ENCODE assay signal across 10 cellular contexts in genomic region chr2:219446101-219446504, GRCh38. TPM values are rescaled to one million over a fixed set of nuclear protein-coding genes. Genes with fewer than 3 reads are reported as not detected.
A peak's percentile ranks its signal among the peaks of the same experiment; 100 is the strongest.
DNase-seq lines count a peak whose midpoint lies in the region; ATAC-seq and TF ChIP-seq lines count a peak whose summit lies in the region.
"Had no signal": no experiment of that assay in that cellular context is flagged by ENCODE, and none has a peak within 500 bp of the region (broad histone marks: within the 10 kb centered on the region; RNA-seq: fewer than 3 reads in every experiment).

No MANE protein-coding gene starts in this region.

- no peak for ATAC-seq in GM21447 (IDR thresholded peaks at IDR 0.05; ENCODE audit: unreplicated experiment)
- no peak for ATAC-seq in naive thymus-derived CD8-positive, alpha-beta T cell

- TF ChIP-seq POLR2A in lower leg skin (IDR thresholded peaks at IDR 0.05): no peak

- intact Hi-C loops in lower leg skin (cut with DNase I; ENCODE audit: low total_unique reads): no loop called here

- no peak for TF ChIP-seq CTCF in cardiac fibroblast (IDR thresholded peaks at IDR 0.05; ENCODE audit: low read depth, low read length)
- TF ChIP-seq CTCF in lower leg skin (IDR thresholded peaks at IDR 0.05): no peak

- H3K4me1 Mint-ChIP-seq in naive thymus-derived CD8-positive, alpha-beta T cell: peaks cover 12 to 41% (median 29%) of the 10 kb centered on the region in 4 donors

- H3K9me3 Mint-ChIP-seq in naive thymus-derived CD8-positive, alpha-beta T cell: no peaks in the 10 kb centered on the region
- H3K9me3 Mint-ChIP-seq: T-helper 2 cell treated with Interferon-gamma antibody and Interleukin-4, amounts not matched to agents 5 μg/mL and 100 μg/mL, for 36 hours had no signal

- peaks cover 0 to 23% (median 8%) of the 10 kb centered on the region in 5 donors for H3K27me3 Mint-ChIP-seq in naive thymus-derived CD8-positive, alpha-beta T cell

- WGBS in lower leg skin, 2 donors: 34 to 47% methylated on average over 6 of the region's 6 CpGs

- H3K27ac Mint-ChIP-seq in naive thymus-derived CD8-positive, alpha-beta T cell: peak overlapping the region in 5 of 10 donors; percentile 36 to 62 (median 57)
- H3K27ac Mint-ChIP-seq: T-helper 2 cell treated with Interferon-gamma antibody and Interleukin-4, amounts not matched to agents 5 μg/mL and 100 μg/mL, for 36 hours had no signal

- H3K4me3 Mint-ChIP-seq in naive thymus-derived CD8-positive, alpha-beta T cell: peak overlapping the region in 1 of 10 donors; percentile 29
- H3K4me3 Mint-ChIP-seq: T-helper 2 cell treated with Interferon-gamma antibody and Interleukin-4, amounts not matched to agents 5 μg/mL and 100 μg/mL, for 36 hours had no signal

- DNase-seq in AG08395 (ENCODE audit: low spot score) (peak; percentile 76), NAMALWA (ENCODE audit: low spot score) (peak; percentile 23), cardiac fibroblast (ENCODE audit: low read depth in 2 of 2) (peak; percentile 62 to 93), lung microvascular endothelial cell (ENCODE audit: low read depth in 2 of 2) (peak; percentile 24 to 47), T1000 (lab: John Stamatoyannopoulos, UW) (no peak), lower leg skin (ENCODE audit: low spot score in 2 of 2) (no peak)
- no peak for DNase-seq in naive thymus-derived CD8-positive, alpha-beta T cell

- peaks cover 0 to 2% (median 0%) of the 10 kb centered on the region in 3 donors for H3K36me3 Mint-ChIP-seq in naive thymus-derived CD8-positive, alpha-beta T cell

- POLR2A ChIA-PET in naive thymus-derived CD8-positive, alpha-beta T cell (lab: Charles Lee): no interaction called here

- H3K4me3 ChIP-seq in cardiac fibroblast (replicated peaks in 1 of 2; ENCODE audit: low read depth in 2 of 2, low read length in 2 of 2) (no peak overlapping the region), lower leg skin (ENCODE audit: low read depth, poor library complexity, severe bottlenecking) (no peak overlapping the region)

RNA-seq across cellular contexts. Expression of gene SPEG, which starts 11.5 kb away (rescaled TPM):
- total RNA-seq in lung microvascular endothelial cell: under 0.01 TPM in 2 replicates
- total RNA-seq in naive thymus-derived CD8-positive, alpha-beta T cell: 10 to 100 TPM; 20.3 to 22.5 TPM
- 1 to 10 TPM; 1.6 to 3.0 (median 2.7) TPM for polyA plus RNA-seq in naive thymus-derived CD8-positive, alpha-beta T cell
- 10 to 100 TPM in 1 of 4 donors, 1 to 10 TPM in 3; 3.3 to 11.4 (median 5.3) TPM for total RNA-seq in lower leg skin

RNA-seq across cellular contexts. Expression of gene DES, which starts 27.9 kb away (rescaled TPM):
- 0.20 TPM in 1 of 2 replicates, not detected in the other for total RNA-seq in lung microvascular endothelial cell
- total RNA-seq in naive thymus-derived CD8-positive, alpha-beta T cell: not detected
- not detected for polyA plus RNA-seq in naive thymus-derived CD8-positive, alpha-beta T cell
- 100 to 1,000 TPM in 1 of 4 donors, 10 to 100 TPM in 3; 19.4 to 163 (median 37.8) TPM for total RNA-seq in lower leg skin
- total RNA-seq: epithelial cell of proximal tubule had no signal

RNA-seq across cellular contexts. Expression of gene GMPPA, which starts 52.6 kb away (rescaled TPM):
- total RNA-seq in lung microvascular endothelial cell (21.1 and 22.2 TPM in 2 replicates), lower leg skin (10 to 100 TPM in 3 of 4 donors, 1 to 10 TPM in 1; 5.4 to 29.9 (median 19.8) TPM)
- total RNA-seq in naive thymus-derived CD8-positive, alpha-beta T cell: 10 to 100 TPM; 22.5 to 26.9 TPM
- 10 to 100 TPM; 12.1 to 22.0 (median 17.0) TPM for polyA plus RNA-seq in naive thymus-derived CD8-positive, alpha-beta T cell

RNA-seq across cellular contexts. Expression of gene DNPEP, which starts 58.4 kb away (rescaled TPM):
- 38.4 and 52.2 TPM in 2 replicates for total RNA-seq in lung microvascular endothelial cell
- 10 to 100 TPM; 81.9 to 89.1 TPM for total RNA-seq in naive thymus-derived CD8-positive, alpha-beta T cell
- polyA plus RNA-seq in naive thymus-derived CD8-positive, alpha-beta T cell: 10 to 100 TPM; 51.2 to 62.6 (median 53.1) TPM
- 10 to 100 TPM; 52.7 to 64.0 (median 57.6) TPM for total RNA-seq in lower leg skin

Comparison
In these comparisons a context has a peak if more than half of its experiments do, and no peak if none do; other contexts are left out.
1. DNase-seq: peak in AG08395 (single experiment), NAMALWA (single experiment), cardiac fibroblast (2 of 2) and lung microvascular endothelial cell (2 of 2); none in T1000 (single experiment), naive thymus-derived CD8-positive, alpha-beta T cell (0 of 10) and lower leg skin (0 of 2).
2. RNA of gene DES, which starts 27.9 kb away (total RNA-seq): 19.4 to 163 TPM in lower leg skin; 0.20 TPM in lung microvascular endothelial cell and not detected in naive thymus-derived CD8-positive, alpha-beta T cell; every median in the first group is over 10 times any median in the second.